ENCODE assay signal across 9 cellular contexts in genomic region chr4:6687947-6688878, GRCh38. TPM values are rescaled to one million over a fixed set of nuclear protein-coding genes. Genes with fewer than 3 reads are reported as not detected.
DNase-seq lines count a peak whose midpoint lies in the region; ATAC-seq and TF ChIP-seq lines count a peak whose summit lies in the region.
"Had no signal": no experiment of that assay in that cellular context is flagged by ENCODE, and none has a peak within 500 bp of the region (broad histone marks: within the 10 kb centered on the region; RNA-seq: fewer than 3 reads in every experiment).

No MANE protein-coding gene starts in this region.

- H3K27me3 Mint-ChIP-seq in activated T-helper 17 cell treated with anti-CD3 and anti-CD28 coated beads, Interleukin-2, amount 50 U/mL, for 72 hours = no peaks in the 10 kb centered on the region
- no peaks in the 10 kb centered on the region for H3K27me3 Mint-ChIP-seq in mesothelial cell of epicardium (ENCODE audit: low read depth)

- peak overlapping the region; percentile 92 for H3K4me3 Mint-ChIP-seq in activated T-helper 17 cell treated with anti-CD3 and anti-CD28 coated beads, Interleukin-2, amount 50 U/mL, for 72 hours
- peak overlapping the region; percentile 30 for H3K4me3 Mint-ChIP-seq in mesothelial cell of epicardium

- peak overlapping the region; percentile 97 for H3K27ac Mint-ChIP-seq in activated T-helper 17 cell treated with anti-CD3 and anti-CD28 coated beads, Interleukin-2, amount 50 U/mL, for 72 hours
- H3K27ac Mint-ChIP-seq in mesothelial cell of epicardium = peak overlapping the region; percentile 98

- intact Hi-C loops in ascending aorta (cut with DNase I) = no loop called here
- intact Hi-C loops in uterus (cut with DNase I; ENCODE audit: low total_unique reads) = no loop called here

- ATAC-seq in activated T-helper 17 cell treated with anti-CD3 and anti-CD28 coated beads, Interleukin-2, amount 50 U/mL, for 72 hours (replicated peaks) = no peak
- no peak for ATAC-seq in GM18517 (IDR thresholded peaks at IDR 0.05; ENCODE audit: unreplicated experiment)
- no peak for ATAC-seq in GM18907 (IDR thresholded peaks at IDR 0.05; ENCODE audit: unreplicated experiment)

- H3K9me3 Mint-ChIP-seq in activated T-helper 17 cell treated with anti-CD3 and anti-CD28 coated beads, Interleukin-2, amount 50 U/mL, for 72 hours = no peaks in the 10 kb centered on the region
- H3K9me3 Mint-ChIP-seq in mesothelial cell of epicardium = peaks cover 3% of the 10 kb centered on the region

- no peaks in the 10 kb centered on the region for H3K36me3 ChIP-seq in BLaER1 treated with 17β-estradiol and CSF1 and Interleukin-3, amounts not matched to agents 10 nM and 100 nM
- H3K36me3 ChIP-seq in ascending aorta (no peaks in the 10 kb centered on the region), uterus (no peaks in the 10 kb centered on the region)

- no peak for TF ChIP-seq POLR2A in uterus (IDR thresholded peaks at IDR 0.05)

- peaks cover 0 to 11% (median 0%) of the 10 kb centered on the region in 11 experiments; a peak in 3 of 22 replicates for H4K20me1 ChIP-seq in BLaER1 treated with 17β-estradiol and CSF1 and Interleukin-3, amounts not matched to agents 10 nM and 100 nM

- peaks cover 0 to 5% (median 0%) of the 10 kb centered on the region in 11 experiments; a peak in 2 of 22 replicates for H3K9me3 ChIP-seq in BLaER1 treated with 17β-estradiol and CSF1 and Interleukin-3, amounts not matched to agents 10 nM and 100 nM (replicated peaks in 1 of 11)
- H3K9me3 ChIP-seq in ascending aorta (no peaks in the 10 kb centered on the region), uterus (no peaks in the 10 kb centered on the region)
- H3K9me3 ChIP-seq: mucosa of descending colon had no signal

- peak overlapping the region in 1 of 10 experiments; percentile 40; a peak in 1 of 20 replicates for H3K4me3 ChIP-seq in BLaER1 treated with 17β-estradiol and CSF1 and Interleukin-3, amounts not matched to agents 10 nM and 100 nM
- no peak overlapping the region for H3K4me3 ChIP-seq in ascending aorta
- H3K4me3 ChIP-seq in uterus = no peak overlapping the region
- H3K4me3 ChIP-seq: mucosa of descending colon had no signal

- H3K4me2 ChIP-seq in BLaER1 treated with 17β-estradiol and CSF1 and Interleukin-3, amounts not matched to agents 10 nM and 100 nM = peak overlapping the region; percentile 72 to 92 (median 88)

- H3K4me1 Mint-ChIP-seq in activated T-helper 17 cell treated with anti-CD3 and anti-CD28 coated beads, Interleukin-2, amount 50 U/mL, for 72 hours = peaks cover 43% of the 10 kb centered on the region
- peaks cover 42% of the 10 kb centered on the region for H3K4me1 Mint-ChIP-seq in mesothelial cell of epicardium

- TF ChIP-seq CTCF in mesothelial cell of epicardium (IDR thresholded peaks at IDR 0.05; ENCODE audit: unreplicated experiment) = no peak
- TF ChIP-seq CTCF in ascending aorta (IDR thresholded peaks at IDR 0.05) = no peak
- TF ChIP-seq CTCF in uterus (IDR thresholded peaks at IDR 0.05) = no peak

- peak overlapping the region in 9 of 11 experiments; percentile 40 to 82 (median 69); a peak in 17 of 22 replicates for H3K27ac ChIP-seq in BLaER1 treated with 17β-estradiol and CSF1 and Interleukin-3, amounts not matched to agents 10 nM and 100 nM
- H3K27ac ChIP-seq in ascending aorta (no peak overlapping the region), uterus (peak overlapping the region in 1 of 2 donors; percentile 13)

- H3K27me3 ChIP-seq in BLaER1 treated with 17β-estradiol and CSF1 and Interleukin-3, amounts not matched to agents 10 nM and 100 nM = no peaks in the 10 kb centered on the region
- H3K27me3 ChIP-seq in ascending aorta = no peaks in the 10 kb centered on the region
- H3K27me3 ChIP-seq in uterus = no peaks in the 10 kb centered on the region

- no peaks in the 10 kb centered on the region for H3K36me3 Mint-ChIP-seq in activated T-helper 17 cell treated with anti-CD3 and anti-CD28 coated beads, Interleukin-2, amount 50 U/mL, for 72 hours (ENCODE audit: low read depth)
- H3K36me3 Mint-ChIP-seq in mesothelial cell of epicardium = peaks cover 5% of the 10 kb centered on the region

- peak overlapping the region in 8 of 11 experiments; percentile 6 to 72 (median 63); a peak in 13 of 22 replicates for H3K9ac ChIP-seq in BLaER1 treated with 17β-estradiol and CSF1 and Interleukin-3, amounts not matched to agents 10 nM and 100 nM

- H3K4me1 ChIP-seq in BLaER1 treated with 17β-estradiol and CSF1 and Interleukin-3, amounts not matched to agents 10 nM and 100 nM = peaks cover 43 to 58% (median 55%) of the 10 kb centered on the region in 10 experiments
- H3K4me1 ChIP-seq in ascending aorta = no peaks in the 10 kb centered on the region
- H3K4me1 ChIP-seq in uterus = no peaks in the 10 kb centered on the region

- DNase-seq in HT-29 (ENCODE audit: low spot score) (peak; percentile 84), mesothelial cell of epicardium (ENCODE audit: low spot score in 2 of 2, unreplicated experiment in 2 of 2) (no peak), ascending aorta (ENCODE audit: low spot score in 2 of 2) (no peak), uterus (no peak)

RNA-seq across cellular contexts. Expression of gene S100P, which starts 5.5 kb away (rescaled TPM):
- 412 and 628 TPM in 2 replicates for total RNA-seq in HT-29 (2014; rRNA removed; shearing (Covaris generic))
- total RNA-seq in activated T-helper 17 cell treated with anti-CD3 and anti-CD28 coated beads, Interleukin-2, amount 50 U/mL, for 72 hours = 1 to 10 TPM in 1 of 2 donors, under 1 TPM in 1; 0.87 to 2.5 TPM
- 1.1 to 4.6 TPM (median 3.4 TPM) in 3 replicates for total RNA-seq in mesothelial cell of epicardium
- total RNA-seq in ascending aorta = not detected
- 1 to 10 TPM in 1 of 4 donors, under 1 TPM in 1, not detected in 2; 0.26 to 1.3 TPM for total RNA-seq in uterus

RNA-seq across cellular contexts. Expression of gene MRFAP1L1, which starts 21.5 kb away (rescaled TPM):
- total RNA-seq in HT-29 (2014; rRNA removed; shearing (Covaris generic)) = 41.6 and 43.4 TPM in 2 replicates
- 10 to 100 TPM; 35.8 to 53.6 TPM for total RNA-seq in activated T-helper 17 cell treated with anti-CD3 and anti-CD28 coated beads, Interleukin-2, amount 50 U/mL, for 72 hours
- 66.9 to 68.8 TPM (median 67.9 TPM) in 3 replicates for total RNA-seq in mesothelial cell of epicardium
- total RNA-seq in ascending aorta = 34.1 TPM
- total RNA-seq in uterus = 10 to 100 TPM; 56.9 to 99.9 (median 71.7) TPM

RNA-seq across cellular contexts. Expression of gene BLOC1S4, which starts 27.8 kb away (rescaled TPM):
- 28.7 and 31.3 TPM in 2 replicates for total RNA-seq in HT-29 (2014; rRNA removed; shearing (Covaris generic))
- 10 to 100 TPM; 15.9 to 17.7 TPM for total RNA-seq in activated T-helper 17 cell treated with anti-CD3 and anti-CD28 coated beads, Interleukin-2, amount 50 U/mL, for 72 hours
- total RNA-seq in mesothelial cell of epicardium (17.0 to 18.1 TPM (median 18.0 TPM) in 3 replicates), ascending aorta (37.5 TPM), uterus (10 to 100 TPM in 2 of 4 donors, 1 to 10 TPM in 2; 8.5 to 26.6 (median 11.7) TPM)

RNA-seq across cellular contexts. Expression of gene MRFAP1, which starts 47.7 kb away (rescaled TPM):
- 92.4 and 106 TPM in 2 replicates for total RNA-seq in HT-29 (2014; rRNA removed; shearing (Covaris generic))
- 10 to 100 TPM; 86.7 to 96.7 TPM for total RNA-seq in activated T-helper 17 cell treated with anti-CD3 and anti-CD28 coated beads, Interleukin-2, amount 50 U/mL, for 72 hours
- 242 to 249 TPM (median 246 TPM) in 3 replicates for total RNA-seq in mesothelial cell of epicardium
- 109 TPM for total RNA-seq in ascending aorta
- 100 to 1,000 TPM in 3 of 4 donors, 10 to 100 TPM in 1; 29.2 to 263 (median 174) TPM for total RNA-seq in uterus

Comparison
In these comparisons a context has a peak if more than half of its experiments do, and no peak if none do; other contexts are left out.
1. H3K27ac ChIP-seq: peak in BLaER1 treated with 17β-estradiol and CSF1 and Interleukin-3, amounts not matched to agents 10 nM and 100 nM (9 of 11); none in ascending aorta (0 of 2).
2. RNA of gene S100P, which starts 5.5 kb away (total RNA-seq): 412 to 628 TPM in HT-29; 0.87 to 2.5 TPM in activated T-helper 17 cell treated with anti-CD3 and anti-CD28 coated beads, Interleukin-2, amount 50 U/mL, for 72 hours, 1.1 to 4.6 TPM in mesothelial cell of epicardium, 0.26 to 1.3 TPM in uterus and not detected in ascending aorta (single experiment); every median in the first group is over 10 times any median in the second.